In the genomic region with DNA sequence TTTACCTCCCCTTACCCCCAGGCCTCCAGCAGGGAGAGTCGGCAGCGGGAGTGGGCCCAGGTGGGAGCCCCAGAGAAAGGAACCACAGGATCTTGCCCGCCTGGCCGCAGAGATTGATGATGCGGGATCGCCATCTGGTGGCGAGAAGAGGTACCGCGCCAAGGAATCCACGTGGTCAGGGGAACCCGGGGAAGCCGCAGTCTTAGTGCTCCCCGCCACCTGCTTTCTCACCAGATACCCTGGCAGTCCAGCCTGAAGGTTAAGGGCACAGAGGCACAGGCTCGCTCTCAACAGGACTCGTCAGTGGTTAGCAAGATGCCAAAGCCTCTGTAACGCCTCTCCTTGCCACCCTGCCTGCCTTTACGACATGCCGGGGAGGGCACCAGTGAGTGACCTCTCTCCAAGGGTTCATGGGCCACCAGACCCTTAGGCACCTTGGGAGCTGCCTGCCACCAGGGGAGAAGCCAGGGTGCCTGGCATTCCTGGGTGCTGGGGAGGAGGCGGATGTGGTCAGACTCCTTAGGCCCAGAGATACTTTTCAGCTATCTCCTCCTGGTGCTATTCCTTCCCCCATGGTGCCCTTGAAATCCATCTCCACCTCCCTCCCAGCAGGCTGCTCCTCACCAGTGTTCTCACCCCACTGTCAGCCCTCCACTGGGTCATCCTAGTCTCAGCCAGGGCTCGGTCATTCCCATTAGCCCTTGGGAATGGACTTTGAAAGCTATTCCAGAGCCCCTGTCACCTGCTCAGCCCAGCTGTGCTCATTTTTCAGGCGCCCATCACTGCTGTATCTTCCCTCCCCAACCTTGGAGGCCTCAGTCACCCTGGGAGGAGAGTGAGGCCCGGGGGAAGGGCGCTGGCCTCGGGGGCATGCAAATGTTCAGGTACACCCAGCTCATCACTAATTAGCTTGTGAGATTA, we compare ENCODE assay signal across 8 cellular contexts. TPM values are rescaled to one million over a fixed set of nuclear protein-coding genes. Genes with fewer than 3 reads are reported as not detected.
A peak's percentile ranks its signal among the peaks of the same experiment; 100 is the strongest.
DNase-seq lines count a peak whose midpoint lies in the region; ATAC-seq and TF ChIP-seq lines count a peak whose summit lies in the region.

No MANE protein-coding gene starts in this region.

- H3K9me2 ChIP-seq in OCI-LY7 (ENCODE audit: insufficient read depth, low read length): no peaks in the 10 kb centered on the region

- no peak overlapping the region for H3K9ac ChIP-seq in HUES6 (ENCODE audit: low read length)

- peak overlapping the region; percentile 42 for H3K4me2 ChIP-seq in OCI-LY7 (ENCODE audit: low read length)

- peaks cover 14% of the 10 kb centered on the region for H3K27me3 ChIP-seq in HUES6 (ENCODE audit: control insufficient read depth, insufficient read depth, low read length)

- peaks cover 23 to 39% (median 28%) of the 10 kb centered on the region in 3 donors for H3K4me1 Mint-ChIP-seq in naive B cell
- peaks cover 40% of the 10 kb centered on the region for H3K4me1 Mint-ChIP-seq in stimulated activated effector memory CD8-positive, alpha-beta T cell treated with anti-CD3 and anti-CD28 coated beads, Interleukin-12 subunit alpha, Interleukin-12 subunit beta, amount 100 ng/mL, for 72 hours

- no peaks in the 10 kb centered on the region for H3K36me3 Mint-ChIP-seq in naive B cell
- H3K36me3 Mint-ChIP-seq in stimulated activated effector memory CD8-positive, alpha-beta T cell treated with anti-CD3 and anti-CD28 coated beads, Interleukin-12 subunit alpha, Interleukin-12 subunit beta, amount 100 ng/mL, for 72 hours: peaks cover 8% of the 10 kb centered on the region

- intact Hi-C loops in OCI-LY7 (cut with micrococcal nuclease; ENCODE audit: unreplicated experiment): loop anchor here (1.0 to 5.0 kb wide), 5 partner anchors 40 to 203 kb away; no protein-coding TSS in a partner anchor

- no peaks in the 10 kb centered on the region for H4K20me1 ChIP-seq in OCI-LY7 (ENCODE audit: insufficient read depth, low read length)

- H3K79me2 ChIP-seq in OCI-LY7 (ENCODE audit: insufficient read depth, low read depth, low read length): no peaks in the 10 kb centered on the region

- H3K27ac ChIP-seq in HUES6 (ENCODE audit: low read depth, low read length): no peak overlapping the region
- H3K27ac ChIP-seq in OCI-LY7 (ENCODE audit: low read depth, low read length, poor library complexity, severe bottlenecking): peak overlapping the region; percentile 31

- DNase-seq in GM03348 (ENCODE audit: low spot score) (peak; percentile 90), OCI-LY7 (ENCODE audit: low spot score) (peak; percentile 90), activated T-cell treated with anti-CD3 and anti-CD28 coated beads for 1 hour (ENCODE audit: low read depth) (peak; percentile 84), epithelial cell of proximal tubule (ENCODE audit: low read depth) (no peak), naive B cell (peak; percentile 88)
- DNase-seq in stimulated activated effector memory CD8-positive, alpha-beta T cell treated with anti-CD3 and anti-CD28 coated beads, Interleukin-12 subunit alpha, Interleukin-12 subunit beta, amount 100 ng/mL, for 72 hours (ENCODE audit: low spot score in 2 of 2): peak; percentile 97 to 98

- peaks cover 16% of the 10 kb centered on the region for H3K4me1 ChIP-seq in HUES6 (ENCODE audit: control insufficient read depth, insufficient read depth, low read length)
- peaks cover 49% of the 10 kb centered on the region for H3K4me1 ChIP-seq in OCI-LY7 (ENCODE audit: insufficient read depth, low read length, poor library complexity, severe bottlenecking)

- POLR2A ChIA-PET in OCI-LY7 (lab: Charles Lee): interaction anchor here (0.7 to 3.1 kb wide), 7 partner anchors 15 to 99 kb away, joined by 3 to 12 read pairs (median 5); no protein-coding TSS in a partner anchor

- CTCF ChIA-PET in OCI-LY7 (lab: Charles Lee; ENCODE audit: unreplicated experiment): interaction anchor here (0.6 to 3.6 kb wide), 6 partner anchors 26 to 122 kb away, joined by 3 to 13 read pairs (median 4); a partner anchor contains a TSS

- H3K9me3 Mint-ChIP-seq in naive B cell: no peaks in the 10 kb centered on the region
- no peaks in the 10 kb centered on the region for H3K9me3 Mint-ChIP-seq in stimulated activated effector memory CD8-positive, alpha-beta T cell treated with anti-CD3 and anti-CD28 coated beads, Interleukin-12 subunit alpha, Interleukin-12 subunit beta, amount 100 ng/mL, for 72 hours

- H3K36me3 ChIP-seq in HUES6 (ENCODE audit: control insufficient read depth, insufficient read depth, low read length) (no peaks in the 10 kb centered on the region), OCI-LY7 (ENCODE audit: insufficient read depth, low read length) (no peaks in the 10 kb centered on the region)

- no TSS peak for BruUV-seq in OCI-LY7 (replicated peaks; lab: Mats Ljungman, UMichigan)

- peak overlapping the region in 5 of 6 donors; percentile 20 to 81 (median 47) for H3K27ac Mint-ChIP-seq in naive B cell
- peak overlapping the region; percentile 56 for H3K27ac Mint-ChIP-seq in stimulated activated effector memory CD8-positive, alpha-beta T cell treated with anti-CD3 and anti-CD28 coated beads, Interleukin-12 subunit alpha, Interleukin-12 subunit beta, amount 100 ng/mL, for 72 hours

- H3K27me3 Mint-ChIP-seq in naive B cell: peaks cover 0 to 14% (median 0%) of the 10 kb centered on the region in 3 donors

- peak overlapping the region; percentile 88 for H2AFZ ChIP-seq in OCI-LY7 (ENCODE audit: low read length)

- H3K4me3 ChIP-seq in HUES6 (ENCODE audit: low read depth, low read length) (peak overlapping the region; percentile 35; the same call in 1 of the 2 replicates), OCI-LY7 (ENCODE audit: low read depth, low read length, poor library complexity, severe bottlenecking) (no peak overlapping the region), epithelial cell of proximal tubule (ENCODE audit: low read depth, low read length) (peak overlapping the region; percentile 14)

- H3K4me3 Mint-ChIP-seq in naive B cell: peak overlapping the region in 1 of 8 donors; percentile 57
- H3K4me3 Mint-ChIP-seq in stimulated activated effector memory CD8-positive, alpha-beta T cell treated with anti-CD3 and anti-CD28 coated beads, Interleukin-12 subunit alpha, Interleukin-12 subunit beta, amount 100 ng/mL, for 72 hours: no peak overlapping the region

- TF ChIP-seq CTCF in OCI-LY7 (conservative IDR thresholded peaks at IDR 0.05; ENCODE audit: low read length) (peak; percentile 100), epithelial cell of proximal tubule (conservative IDR thresholded peaks at IDR 0.05; ENCODE audit: low read depth, low read length) (peak; percentile 83)

- ATAC-seq in naive B cell (ENCODE audit: low read depth in 2 of 2) (peak; percentile 75 to 77), GM18909 (IDR thresholded peaks at IDR 0.05; ENCODE audit: poor library complexity, unreplicated experiment) (no peak)
- peak; percentile 88 for ATAC-seq in stimulated activated effector memory CD8-positive, alpha-beta T cell treated with anti-CD3 and anti-CD28 coated beads, Interleukin-12 subunit alpha, Interleukin-12 subunit beta, amount 100 ng/mL, for 72 hours

- H3K9me3 ChIP-seq in HUES6 (ENCODE audit: control insufficient read depth, insufficient read depth, low read depth, low read length) (no peaks in the 10 kb centered on the region), OCI-LY7 (ENCODE audit: low read length) (no peaks in the 10 kb centered on the region)

RNA-seq across cellular contexts. Expression of a gene that starts 5.4 kb away (rescaled TPM):
- 122 and 144 TPM in 2 replicates for total RNA-seq in OCI-LY7 (2014; rRNA removed; shearing (Covaris generic))
- total RNA-seq in OCI-LY7 (2022) (158 and 173 TPM in 2 replicates), epithelial cell of proximal tubule (35.2 and 101 TPM in 2 replicates)
- polyA plus RNA-seq in naive B cell (ENCODE audit: low read depth in 6 of 6): 100 to 1,000 TPM in 1 of 6 donors, 10 to 100 TPM in 5; 44.0 to 148 (median 51.7) TPM

RNA-seq across cellular contexts. Expression of a gene that starts 30.8 kb away (rescaled TPM):
- total RNA-seq in OCI-LY7 (2014; rRNA removed; shearing (Covaris generic)): 0.33 and 0.57 TPM in 2 replicates
- total RNA-seq in OCI-LY7 (2022) (0.22 and 0.44 TPM in 2 replicates), epithelial cell of proximal tubule (10.2 and 49.9 TPM in 2 replicates)
- polyA plus RNA-seq in naive B cell (ENCODE audit: low read depth in 6 of 6): 1 to 10 TPM in 2 of 6 donors, under 1 TPM in 4; 0.21 to 2.4 (median 0.79) TPM

RNA-seq across cellular contexts. Expression of a gene that starts 33.2 kb away (rescaled TPM):
- total RNA-seq in OCI-LY7 (2014; rRNA removed; shearing (Covaris generic)): 5.7 and 6.3 TPM in 2 replicates
- total RNA-seq in OCI-LY7 (2022): 11.7 and 15.9 TPM in 2 replicates
- total RNA-seq in epithelial cell of proximal tubule: 0.22 and 5.8 TPM in 2 replicates
- 10 to 100 TPM; 21.6 to 54.4 (median 34.3) TPM for polyA plus RNA-seq in naive B cell (ENCODE audit: low read depth in 6 of 6)

RNA-seq across cellular contexts. Expression of a gene that starts 39.3 kb away (rescaled TPM):
- total RNA-seq in OCI-LY7 (2014; rRNA removed; shearing (Covaris generic)): not detected in 2 replicates
- total RNA-seq in OCI-LY7 (2022) (not detected in 2 replicates), epithelial cell of proximal tubule (not detected in 2 replicates)
- polyA plus RNA-seq in naive B cell (ENCODE audit: low read depth in 6 of 6): 1 to 10 TPM in 1 of 6 donors, under 1 TPM in 2, not detected in 3; 0.24 to 1.2 (median 0.43) TPM

RNA-seq across cellular contexts. Expression of a gene that starts 53.7 kb away (rescaled TPM):
- total RNA-seq in OCI-LY7 (2014; rRNA removed; shearing (Covaris generic)): 43.4 and 55.1 TPM in 2 replicates
- 71.0 and 79.6 TPM in 2 replicates for total RNA-seq in OCI-LY7 (2022)
- total RNA-seq in epithelial cell of proximal tubule: 15.6 and 23.6 TPM in 2 replicates
- 10 to 100 TPM; 11.0 to 26.0 (median 16.4) TPM for polyA plus RNA-seq in naive B cell (ENCODE audit: low read depth in 6 of 6)
